Comparison of ENCODE assay signal across 18 cellular contexts in the genomic region with DNA sequence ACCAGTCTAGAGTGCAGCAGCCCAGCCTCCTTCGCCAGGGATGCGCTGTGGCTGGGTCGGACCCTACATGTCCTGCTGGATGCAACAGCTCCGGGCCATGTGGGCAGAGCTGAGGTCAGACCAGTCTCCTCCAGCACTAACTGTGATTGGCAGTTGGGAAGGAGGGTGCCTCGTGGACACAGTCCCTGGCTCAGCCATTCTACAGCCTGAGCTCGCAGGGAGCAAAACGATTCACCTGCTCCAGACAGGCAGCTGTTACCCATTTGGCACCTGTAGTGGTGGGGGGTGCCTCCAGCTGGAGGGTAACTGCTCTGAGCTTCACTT. TPM values are rescaled to one million over a fixed set of nuclear protein-coding genes. Genes with fewer than 3 reads are reported as not detected.
DNase-seq lines count a peak whose midpoint lies in the region; ATAC-seq and TF ChIP-seq lines count a peak whose summit lies in the region.
"Had no signal": no experiment of that assay in that cellular context is flagged by ENCODE, and none has a peak within 500 bp of the region (broad histone marks: within the 10 kb centered on the region; RNA-seq: fewer than 3 reads in every experiment).

No MANE protein-coding gene starts in this region.

- ATAC-seq in left cardiac atrium: no peak
- ATAC-seq in gastroesophageal sphincter: no peak
- ATAC-seq in gastrocnemius medialis: peak in 1 of 2 donors; percentile 3

- TF ChIP-seq POLR2A in gastroesophageal sphincter (IDR thresholded peaks at IDR 0.05): no peak
- peak; percentile 53 to 59 for TF ChIP-seq POLR2A in gastrocnemius medialis (IDR thresholded peaks at IDR 0.05)

- H3K4me3 ChIP-seq in right atrium auricular region: no peak overlapping the region
- no peak overlapping the region for H3K4me3 ChIP-seq in gastroesophageal sphincter
- H3K4me3 ChIP-seq in gastrocnemius medialis: peak overlapping the region in 1 of 4 donors; percentile 31
- H3K4me3 ChIP-seq: GM23248 had no signal

- peaks cover 0 to 57% of the 10 kb centered on the region in 2 donors for H3K4me1 ChIP-seq in right atrium auricular region
- H3K4me1 ChIP-seq in gastroesophageal sphincter: peaks cover 5 to 84% (median 8%) of the 10 kb centered on the region in 3 donors
- H3K4me1 ChIP-seq in gastrocnemius medialis: peaks cover 74 to 88% of the 10 kb centered on the region in 2 donors

- no CpG with 5 or more reads among the region's 7 CpGs for WGBS in gastroesophageal sphincter (ENCODE audit: low coverage in 1 of 2), 2 donors

- H3K9me3 ChIP-seq in right atrium auricular region: no peaks in the 10 kb centered on the region
- no peaks in the 10 kb centered on the region for H3K9me3 ChIP-seq in gastroesophageal sphincter
- no peaks in the 10 kb centered on the region for H3K9me3 ChIP-seq in gastrocnemius medialis

- H3K36me3 ChIP-seq in right atrium auricular region (no peaks in the 10 kb centered on the region), gastroesophageal sphincter (no peaks in the 10 kb centered on the region), gastrocnemius medialis (no peaks in the 10 kb centered on the region)

- H3K27ac ChIP-seq in right atrium auricular region: peak overlapping the region; percentile 86 to 88
- H3K27ac ChIP-seq in gastroesophageal sphincter: peak overlapping the region; percentile 7 to 96 (median 88)
- peak overlapping the region; percentile 97 to 100 (median 98) for H3K27ac ChIP-seq in gastrocnemius medialis
- H3K27ac ChIP-seq: GM23248, HL-60 had no signal

- H3K27me3 ChIP-seq in right atrium auricular region: no peaks in the 10 kb centered on the region
- no peaks in the 10 kb centered on the region for H3K27me3 ChIP-seq in gastroesophageal sphincter
- no peaks in the 10 kb centered on the region for H3K27me3 ChIP-seq in gastrocnemius medialis

- no peak for DNase-seq in right atrium auricular region (ENCODE audit: low spot score)
- no peak for DNase-seq in left cardiac atrium
- DNase-seq in gastrocnemius medialis: peak in 1 of 2 donors; percentile 86
- DNase-seq in COLO829 (ENCODE audit: low spot score): no peak
- no peak for DNase-seq in DMS153 treated with DMSO at 0.1 percent for 48 hours (lab: John Stamatoyannopoulos, UW; ENCODE audit: unreplicated experiment)
- no peak for DNase-seq in GM10266 (ENCODE audit: extremely low spot score)
- DNase-seq in DMS53 (lab: John Stamatoyannopoulos, UW): no peak
- DNase-seq: AML-193, Calu3, DND-41, GDM1, GM23248, KBM-7, NCI-H146, NCI-H345, NCI-H526 treated with DMSO at 0.1 percent for 48 hours had no signal

- intact Hi-C loops in left cardiac atrium (cut with DNase I): no loop called here
- intact Hi-C loops in gastrocnemius medialis (cut with DNase I; ENCODE audit: low total_unique reads): no loop called here

- in situ Hi-C loops in gastrocnemius medialis (cut with MboI; ENCODE audit: low sequenced_read_pairs in 4 of 4): no loop called here

- no peak for TF ChIP-seq EP300 in gastroesophageal sphincter (IDR thresholded peaks at IDR 0.05)

- TF ChIP-seq CTCF in right atrium auricular region (IDR thresholded peaks at IDR 0.05): no peak
- no peak for TF ChIP-seq CTCF in gastroesophageal sphincter (IDR thresholded peaks at IDR 0.05)
- no peak for TF ChIP-seq CTCF in gastrocnemius medialis (IDR thresholded peaks at IDR 0.05 in 4 of 5, conservative IDR thresholded peaks at IDR 0.05 in 1 of 5)
- no peak for TF ChIP-seq CTCF in GM10266 (IDR thresholded peaks at IDR 0.05; ENCODE audit: control insufficient read depth, insufficient read depth, low read depth, missing control alignments)

RNA-seq across cellular contexts. Expression of gene ASB2, which starts 6.3 kb away (rescaled TPM):
- 100 to 1,000 TPM; 115 to 187 TPM for total RNA-seq in right atrium auricular region
- 100 to 1,000 TPM; 102 to 105 TPM for total RNA-seq in left cardiac atrium
- 100 to 1,000 TPM; 118 to 208 (median 120) TPM for total RNA-seq in gastroesophageal sphincter
- total RNA-seq in gastrocnemius medialis: 100 to 1,000 TPM; 335 to 819 (median 539) TPM
- total RNA-seq: GM23248 had no signal

RNA-seq across cellular contexts. Expression of gene CCDC197, which starts 14.5 kb away (rescaled TPM):
- total RNA-seq in right atrium auricular region (not detected), left cardiac atrium (not detected), gastroesophageal sphincter (not detected), gastrocnemius medialis (under 1 TPM in 2 of 4 donors, not detected in 2; 0.56 to 0.61 TPM)
- total RNA-seq: Calu3, GM23248 had no signal

RNA-seq across cellular contexts. Expression of gene OTUB2, which starts 43.5 kb away (rescaled TPM):
- total RNA-seq in right atrium auricular region: under 1 TPM; 0.43 to 0.48 TPM
- total RNA-seq in left cardiac atrium: under 1 TPM; 0.24 to 0.56 TPM
- under 1 TPM; 0.16 to 0.84 (median 0.65) TPM for total RNA-seq in gastroesophageal sphincter
- total RNA-seq in gastrocnemius medialis: under 1 TPM in 1 of 4 donors, not detected in 3; 0.11 TPM

RNA-seq across cellular contexts. Expression of gene FAM181A, which starts 55.5 kb away (rescaled TPM):
- total RNA-seq in right atrium auricular region (not detected), left cardiac atrium (not detected), gastroesophageal sphincter (not detected), gastrocnemius medialis (not detected)
- total RNA-seq: Calu3, GM23248 had no signal

Comparison
In these comparisons a context has a peak if more than half of its experiments do, and no peak if none do; other contexts are left out.
1. POLR2A ChIP-seq: peak in gastrocnemius medialis (2 of 2); none in gastroesophageal sphincter (0 of 2).
2. Peak in every context shown above with its lines, with median percentiles within 50 percentile points of each other: H3K27ac ChIP-seq.